In genomic region chr22:42928969-42929837, GRCh38 we compare ENCODE assay signal across 12 cellular contexts.
DNase-seq lines count a peak whose midpoint lies in the region; ATAC-seq and TF ChIP-seq lines count a peak whose summit lies in the region.
"Had no signal": no experiment of that assay in that cellular context is flagged by ENCODE, and none has a peak within 500 bp of the region (broad histone marks: within the 10 kb centered on the region; RNA-seq: fewer than 3 reads in every experiment).

No MANE protein-coding gene starts in this region.

- TF ChIP-seq CTCF in fibroblast of mammary gland (conservative IDR thresholded peaks at IDR 0.05; ENCODE audit: control insufficient read depth, insufficient read depth, low read depth, low read length) (no peak), neural crest cell (conservative IDR thresholded peaks at IDR 0.05) (no peak)

- H3K36me3 Mint-ChIP-seq in stimulated activated naive CD8-positive, alpha-beta T cell treated with anti-CD3 and anti-CD28 coated beads, Interleukin-15, Interleukin-2, amounts not matched to agents 100 ng/mL and 50 ng/mL, for 24 hours (ENCODE audit: low read depth) = no peaks in the 10 kb centered on the region
- peaks cover 3% of the 10 kb centered on the region for H3K36me3 Mint-ChIP-seq in neural crest cell (ENCODE audit: low read depth)

- peaks cover 79% of the 10 kb centered on the region for H3K4me1 Mint-ChIP-seq in stimulated activated naive CD8-positive, alpha-beta T cell treated with anti-CD3 and anti-CD28 coated beads, Interleukin-15, Interleukin-2, amounts not matched to agents 100 ng/mL and 50 ng/mL, for 24 hours (ENCODE audit: low read depth)
- H3K4me1 Mint-ChIP-seq in stimulated activated naive CD8-positive, alpha-beta T cell treated with anti-CD3 and anti-CD28 coated beads, Interleukin-15, amount 100 ng/mL, for 72 hours = peaks cover 79% of the 10 kb centered on the region
- peaks cover 82% of the 10 kb centered on the region for H3K4me1 Mint-ChIP-seq in neural crest cell

- no peaks in the 10 kb centered on the region for H3K9me3 Mint-ChIP-seq in stimulated activated naive CD8-positive, alpha-beta T cell treated with anti-CD3 and anti-CD28 coated beads, Interleukin-15, Interleukin-2, amounts not matched to agents 100 ng/mL and 50 ng/mL, for 24 hours
- no peaks in the 10 kb centered on the region for H3K9me3 Mint-ChIP-seq in stimulated activated naive CD8-positive, alpha-beta T cell treated with anti-CD3 and anti-CD28 coated beads, Interleukin-15, amount 100 ng/mL, for 72 hours
- H3K9me3 Mint-ChIP-seq in neural crest cell = no peaks in the 10 kb centered on the region

- no peak overlapping the region for H3K4me3 Mint-ChIP-seq in stimulated activated naive CD8-positive, alpha-beta T cell treated with anti-CD3 and anti-CD28 coated beads, Interleukin-15, Interleukin-2, amounts not matched to agents 100 ng/mL and 50 ng/mL, for 24 hours
- no peak overlapping the region for H3K4me3 Mint-ChIP-seq in stimulated activated naive CD8-positive, alpha-beta T cell treated with anti-CD3 and anti-CD28 coated beads, Interleukin-15, amount 100 ng/mL, for 72 hours
- H3K4me3 Mint-ChIP-seq in neural crest cell = peak overlapping the region; percentile 61
- H3K4me3 Mint-ChIP-seq: activated CD4-positive, alpha-beta T cell treated with anti-CD3 and anti-CD28 coated beads for 36 hours had no signal

- no peak for ATAC-seq in stimulated activated naive CD8-positive, alpha-beta T cell treated with anti-CD3 and anti-CD28 coated beads, Interleukin-15, amount 100 ng/mL, for 72 hours
- no peak for ATAC-seq in HG03280 (IDR thresholded peaks at IDR 0.05; ENCODE audit: unreplicated experiment)
- ATAC-seq: activated CD4-positive, alpha-beta T cell treated with anti-CD3 and anti-CD28 coated beads for 36 hours had no signal

- no peak overlapping the region for H3K4me3 ChIP-seq in fibroblast of mammary gland (ENCODE audit: control insufficient read depth, low read depth, low read length)
- H3K4me3 ChIP-seq: HAP-1 had no signal

- H3K27me3 Mint-ChIP-seq in stimulated activated naive CD8-positive, alpha-beta T cell treated with anti-CD3 and anti-CD28 coated beads, Interleukin-15, Interleukin-2, amounts not matched to agents 100 ng/mL and 50 ng/mL, for 24 hours = no peaks in the 10 kb centered on the region
- no peaks in the 10 kb centered on the region for H3K27me3 Mint-ChIP-seq in stimulated activated naive CD8-positive, alpha-beta T cell treated with anti-CD3 and anti-CD28 coated beads, Interleukin-15, amount 100 ng/mL, for 72 hours
- no peaks in the 10 kb centered on the region for H3K27me3 Mint-ChIP-seq in neural crest cell (ENCODE audit: low read depth)
- H3K27me3 Mint-ChIP-seq: activated CD4-positive, alpha-beta T cell treated with anti-CD3 and anti-CD28 coated beads for 36 hours had no signal

- peak overlapping the region; percentile 56 for H3K27ac Mint-ChIP-seq in stimulated activated naive CD8-positive, alpha-beta T cell treated with anti-CD3 and anti-CD28 coated beads, Interleukin-15, Interleukin-2, amounts not matched to agents 100 ng/mL and 50 ng/mL, for 24 hours
- peak overlapping the region in 1 of 2 donors; percentile 47 for H3K27ac Mint-ChIP-seq in stimulated activated naive CD8-positive, alpha-beta T cell treated with anti-CD3 and anti-CD28 coated beads, Interleukin-15, amount 100 ng/mL, for 72 hours
- H3K27ac Mint-ChIP-seq in neural crest cell (ENCODE audit: unreplicated experiment) = peak overlapping the region; percentile 95
- H3K27ac Mint-ChIP-seq: activated CD4-positive, alpha-beta T cell treated with anti-CD3 and anti-CD28 coated beads for 36 hours had no signal

- DNase-seq in stimulated activated naive CD8-positive, alpha-beta T cell treated with anti-CD3 and anti-CD28 coated beads, Interleukin-15, amount 100 ng/mL, for 72 hours = no peak
- DNase-seq in fibroblast of mammary gland (ENCODE audit: low read depth) (peak; percentile 62), neural crest cell (ENCODE audit: low read depth, low spot score) (no peak), NCI-H1694 (lab: John Stamatoyannopoulos, UW) (no peak), 8988T (no peak), inferior parietal cortex (ENCODE audit: extremely low spot score) (no peak)
- DNase-seq: activated CD4-positive, alpha-beta T cell treated with anti-CD3 and anti-CD28 coated beads for 36 hours; NCI-H526 treated with DMSO at 0.1 percent for 48 hours; stimulated activated CD4-positive, alpha-beta T cell treated with anti-CD3 and anti-CD28 coated beads, Interleukin-4, amount 100 ng/mL, for 24 hours had no signal
